Comparison of ENCODE assay signal across 18 cellular contexts in genomic region chrY:23005315-23005714, GRCh38. TPM values are rescaled to one million over a fixed set of nuclear protein-coding genes. Genes with fewer than 3 reads are reported as not detected.
DNase-seq lines count a peak whose midpoint lies in the region; ATAC-seq lines count a peak whose summit lies in the region.
"Not testable (repeated sequence)": the region's sequence is repeated elsewhere in the genome, so short reads cannot be mapped to it uniquely, and the experiment has no call there.
"Had no signal": no experiment of that assay in that cellular context is flagged by ENCODE, and none has a peak within 500 bp of the region (broad histone marks: within the 10 kb centered on the region; RNA-seq: fewer than 3 reads in every experiment).

No MANE protein-coding gene starts in this region.

- H3K27me3 Mint-ChIP-seq in activated CD4-positive, alpha-beta T cell treated with anti-CD3 and anti-CD28 coated beads for 36 hours; activated T-helper 17 cell treated with anti-CD3 and anti-CD28 coated beads, Interleukin-2, amount 50 U/mL, for 72 hours; stimulated activated naive CD8-positive, alpha-beta T cell treated with anti-CD3 and anti-CD28 coated beads, Interleukin-15, amount 100 ng/mL, for 72 hours: not testable (repeated sequence)

- not testable (repeated sequence) for H3K9me3 Mint-ChIP-seq in activated CD4-positive, alpha-beta T cell treated with anti-CD3 and anti-CD28 coated beads for 36 hours (ENCODE audit: low read depth); activated T-helper 17 cell treated with anti-CD3 and anti-CD28 coated beads, Interleukin-2, amount 50 U/mL, for 72 hours; activated naive CD4-positive, alpha-beta T cell treated with anti-CD3 and anti-CD28 coated beads, Interleukin-2, amount 50 U/mL, for 72 hours; stimulated activated effector memory CD8-positive, alpha-beta T cell treated with anti-CD3 and anti-CD28 coated beads, Interleukin-12 subunit alpha, Interleukin-12 subunit beta, amount 100 ng/mL, for 72 hours; stimulated activated naive CD8-positive, alpha-beta T cell treated with anti-CD3 and anti-CD28 coated beads, Interleukin-15, amount 100 ng/mL, for 72 hours

- not testable (repeated sequence) for DNase-seq in activated CD4-positive, alpha-beta T cell treated with anti-CD3 and anti-CD28 coated beads for 36 hours; activated naive CD4-positive, alpha-beta T cell treated with anti-CD3 and anti-CD28 coated beads, Interleukin-2, amount 50 U/mL, for 72 hours (ENCODE audit: low spot score in 2 of 2); stimulated activated effector memory CD8-positive, alpha-beta T cell treated with anti-CD3 and anti-CD28 coated beads, Interleukin-12 subunit alpha, Interleukin-12 subunit beta, amount 100 ng/mL, for 72 hours (ENCODE audit: low spot score in 2 of 2); stimulated activated naive CD8-positive, alpha-beta T cell treated with anti-CD3 and anti-CD28 coated beads, Interleukin-15, amount 100 ng/mL, for 72 hours

- not testable (repeated sequence) for H3K27ac Mint-ChIP-seq in activated CD4-positive, alpha-beta T cell treated with anti-CD3 and anti-CD28 coated beads for 36 hours; activated T-helper 17 cell treated with anti-CD3 and anti-CD28 coated beads, Interleukin-2, amount 50 U/mL, for 72 hours; activated naive CD4-positive, alpha-beta T cell treated with anti-CD3 and anti-CD28 coated beads, Interleukin-2, amount 50 U/mL, for 72 hours; stimulated activated effector memory CD8-positive, alpha-beta T cell treated with anti-CD3 and anti-CD28 coated beads, Interleukin-12 subunit alpha, Interleukin-12 subunit beta, amount 100 ng/mL, for 72 hours; stimulated activated naive CD8-positive, alpha-beta T cell treated with anti-CD3 and anti-CD28 coated beads, Interleukin-15, amount 100 ng/mL, for 72 hours

- H3K4me1 Mint-ChIP-seq in activated CD4-positive, alpha-beta T cell treated with anti-CD3 and anti-CD28 coated beads for 36 hours; activated T-helper 17 cell treated with anti-CD3 and anti-CD28 coated beads, Interleukin-2, amount 50 U/mL, for 72 hours; stimulated activated effector memory CD8-positive, alpha-beta T cell treated with anti-CD3 and anti-CD28 coated beads, Interleukin-12 subunit alpha, Interleukin-12 subunit beta, amount 100 ng/mL, for 72 hours; stimulated activated naive CD8-positive, alpha-beta T cell treated with anti-CD3 and anti-CD28 coated beads, Interleukin-15, amount 100 ng/mL, for 72 hours: not testable (repeated sequence)

- not testable (repeated sequence) for H3K36me3 Mint-ChIP-seq in activated CD4-positive, alpha-beta T cell treated with anti-CD3 and anti-CD28 coated beads for 36 hours (ENCODE audit: low read depth); activated T-helper 17 cell treated with anti-CD3 and anti-CD28 coated beads, Interleukin-2, amount 50 U/mL, for 72 hours (ENCODE audit: low read depth); activated naive CD4-positive, alpha-beta T cell treated with anti-CD3 and anti-CD28 coated beads, Interleukin-2, amount 50 U/mL, for 72 hours; stimulated activated effector memory CD8-positive, alpha-beta T cell treated with anti-CD3 and anti-CD28 coated beads, Interleukin-12 subunit alpha, Interleukin-12 subunit beta, amount 100 ng/mL, for 72 hours

- not testable (repeated sequence) for H3K4me3 Mint-ChIP-seq in activated CD4-positive, alpha-beta T cell treated with anti-CD3 and anti-CD28 coated beads for 36 hours; activated T-helper 17 cell treated with anti-CD3 and anti-CD28 coated beads, Interleukin-2, amount 50 U/mL, for 72 hours; stimulated activated effector memory CD8-positive, alpha-beta T cell treated with anti-CD3 and anti-CD28 coated beads, Interleukin-12 subunit alpha, Interleukin-12 subunit beta, amount 100 ng/mL, for 72 hours; stimulated activated naive CD8-positive, alpha-beta T cell treated with anti-CD3 and anti-CD28 coated beads, Interleukin-15, amount 100 ng/mL, for 72 hours

- CTCF ChIA-PET in activated CD4-positive, alpha-beta T cell treated with anti-CD3 and anti-CD28 coated beads for 36 hours (lab: Charles Lee), result not testable (repeated sequence)

- POLR2A ChIA-PET in activated CD4-positive, alpha-beta T cell treated with anti-CD3 and anti-CD28 coated beads for 36 hours (lab: Charles Lee), result not testable (repeated sequence)

- intact Hi-C loops in activated CD4-positive, alpha-beta T cell treated with anti-CD3 and anti-CD28 coated beads for 36 hours (cut with DNase I, micrococcal nuclease), result not testable (repeated sequence)

- ATAC-seq in GM18868 (IDR thresholded peaks at IDR 0.05; ENCODE audit: unreplicated experiment) (peak; percentile 61), HG02610 (IDR thresholded peaks at IDR 0.05; ENCODE audit: unreplicated experiment) (peak; percentile 63)
- peak; percentile 51 for ATAC-seq in activated CD4-positive, alpha-beta T cell treated with anti-CD3 and anti-CD28 coated beads for 36 hours
- peak; percentile 63 for ATAC-seq in activated T-helper 17 cell treated with anti-CD3 and anti-CD28 coated beads, Interleukin-2, amount 50 U/mL, for 72 hours (replicated peaks)
- ATAC-seq in activated naive CD4-positive, alpha-beta T cell treated with anti-CD3 and anti-CD28 coated beads, Interleukin-2, amount 50 U/mL, for 72 hours, result peak; percentile 43 to 65
- peak; percentile 61 for ATAC-seq in stimulated activated effector memory CD8-positive, alpha-beta T cell treated with anti-CD3 and anti-CD28 coated beads, Interleukin-12 subunit alpha, Interleukin-12 subunit beta, amount 100 ng/mL, for 72 hours
- ATAC-seq in stimulated activated naive CD8-positive, alpha-beta T cell treated with anti-CD3 and anti-CD28 coated beads, Interleukin-15, amount 100 ng/mL, for 72 hours, result peak; percentile 43

RNA-seq across cellular contexts. Expression of gene BPY2, which starts 21.3 kb away (rescaled TPM):
- total RNA-seq in activated CD4-positive, alpha-beta T cell treated with anti-CD3 and anti-CD28 coated beads for 36 hours, result not detected
- total RNA-seq in activated T-helper 17 cell treated with anti-CD3 and anti-CD28 coated beads, Interleukin-2, amount 50 U/mL, for 72 hours, result not detected
- total RNA-seq in activated naive CD4-positive, alpha-beta T cell treated with anti-CD3 and anti-CD28 coated beads, Interleukin-2, amount 50 U/mL, for 72 hours, result not detected
- total RNA-seq: A172; A673; B cell; Caco-2; Calu3; CD4-positive, alpha-beta memory T cell; CD4-positive, alpha-beta T cell; CD4-positive, CD25-positive, alpha-beta regulatory T cell; CD8-positive, alpha-beta memory T cell; CD8-positive, alpha-beta T cell; Daoy had no signal
